ENCODE assay signal across 17 cellular contexts in the genomic region with DNA sequence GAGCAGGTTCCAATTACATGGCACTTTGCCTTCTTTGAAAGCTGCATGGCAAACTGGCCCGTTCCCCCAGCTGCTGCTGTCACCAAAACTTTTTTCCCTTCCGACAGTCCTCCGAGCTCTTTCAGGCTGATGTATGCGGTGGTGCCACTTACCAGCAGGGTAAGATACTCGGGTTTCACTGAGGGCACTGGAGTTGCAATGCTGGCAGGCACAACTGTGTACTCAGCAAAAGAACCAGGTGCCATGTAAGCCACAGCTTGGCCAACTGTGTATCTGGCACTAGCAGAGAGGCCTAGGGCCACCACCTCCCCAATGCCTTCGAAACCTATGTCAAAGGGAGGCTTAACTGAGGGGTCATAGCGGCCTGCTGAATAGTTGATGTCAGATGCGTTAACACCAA. TPM values are rescaled to one million over a fixed set of nuclear protein-coding genes. Genes with fewer than 3 reads are reported as not detected.
DNase-seq lines count a peak whose midpoint lies in the region; ATAC-seq and TF ChIP-seq lines count a peak whose summit lies in the region.
"Had no signal": no experiment of that assay in that cellular context is flagged by ENCODE, and none has a peak within 500 bp of the region (broad histone marks: within the 10 kb centered on the region; RNA-seq: fewer than 3 reads in every experiment).

No MANE protein-coding gene starts in this region.

- no peaks in the 10 kb centered on the region for H3K27me3 ChIP-seq in SJCRH30
- no peaks in the 10 kb centered on the region for H3K27me3 ChIP-seq in stomach smooth muscle (ENCODE audit: control insufficient read depth in 1 of 2, insufficient read depth in 2 of 2, low read length in 2 of 2)
- no peaks in the 10 kb centered on the region for H3K27me3 ChIP-seq in foreskin keratinocyte
- H3K27me3 ChIP-seq: tibial artery had no signal

- ATAC-seq in left lobe of liver (peak; percentile 88), foreskin keratinocyte (no peak)

- H3K36me3 ChIP-seq in SJCRH30 (no peaks in the 10 kb centered on the region), stomach smooth muscle (ENCODE audit: control insufficient read depth in 2 of 2, insufficient read depth in 2 of 2, low read length in 2 of 2) (peaks cover 0 to 12% of the 10 kb centered on the region in 2 donors)
- H3K36me3 ChIP-seq: HAP-1 had no signal

- H3K9me3 ChIP-seq in SJCRH30 (replicated peaks) (no peaks in the 10 kb centered on the region), stomach smooth muscle (ENCODE audit: control insufficient read depth in 2 of 2, low read length in 2 of 2) (no peaks in the 10 kb centered on the region)
- H3K9me3 ChIP-seq: BLaER1 treated with 17β-estradiol and CSF1 and Interleukin-3, amounts not matched to agents 10 nM and 100 nM; HAP-1; tibial artery had no signal

- intact Hi-C loops in head of caudate nucleus (cut with DNase I), result no loop called here

- H3K4me1 ChIP-seq in SJCRH30, result no peaks in the 10 kb centered on the region
- H3K4me1 ChIP-seq in stomach smooth muscle (ENCODE audit: control insufficient read depth, insufficient read depth, low read length), result peaks cover 33% of the 10 kb centered on the region
- peaks cover 6% of the 10 kb centered on the region for H3K4me1 ChIP-seq in foreskin keratinocyte

- H3K27ac ChIP-seq in SJCRH30 (no peak overlapping the region), stomach smooth muscle (ENCODE audit: low read length) (peak overlapping the region; percentile 72), foreskin keratinocyte (no peak overlapping the region)
- H3K27ac ChIP-seq: BLaER1 treated with 17β-estradiol and CSF1 and Interleukin-3, amounts not matched to agents 10 nM and 100 nM; hepatocyte had no signal

- H3K4me3 ChIP-seq in SJCRH30 (no peak overlapping the region), stomach smooth muscle (ENCODE audit: low read length in 2 of 2) (peak overlapping the region; percentile 4 to 36)
- H3K4me3 ChIP-seq: BLaER1 treated with 17β-estradiol and CSF1 and Interleukin-3, amounts not matched to agents 10 nM and 100 nM; HAP-1; hepatocyte; skin epidermis; tibial artery had no signal

- DNase-seq in NCI-H1092 (lab: John Stamatoyannopoulos, UW) (peak; percentile 91), SJCRH30 (peak; percentile 8 to 31), left lobe of liver (ENCODE audit: low spot score) (peak; percentile 64), foreskin keratinocyte (no peak), head of caudate nucleus (no peak), GF-D8 (lab: John Stamatoyannopoulos, UW) (no peak), NCI-H2227 (lab: John Stamatoyannopoulos, UW; ENCODE audit: unreplicated experiment) (no peak)
- DNase-seq: activated naive CD4-positive, alpha-beta T cell treated with Interleukin-2 at 50 U/mL for 16 hours; DMS53; MV-4-11; SHP77 treated with DMSO at 0.1 percent for 48 hours; tibial artery had no signal

- TF ChIP-seq CTCF in foreskin keratinocyte (conservative IDR thresholded peaks at IDR 0.05), result no peak

- peak overlapping the region; percentile 1 to 11 for H3K9ac ChIP-seq in stomach smooth muscle (ENCODE audit: low read length in 2 of 2)
- H3K9ac ChIP-seq: BLaER1 treated with 17β-estradiol and CSF1 and Interleukin-3, amounts not matched to agents 10 nM and 100 nM had no signal

RNA-seq across cellular contexts. Expression of gene PTGR3, which starts 7.0 kb away (rescaled TPM):
- total RNA-seq in SJCRH30 (2014; rRNA removed; shearing (Covaris generic)), result 8.7 and 12.2 TPM in 2 replicates
- total RNA-seq in left lobe of liver, result 25.4 TPM
- 13.9 and 14.4 TPM in 2 replicates for total RNA-seq in foreskin keratinocyte
- 11.8 and 12.5 TPM in 2 replicates for polyA plus RNA-seq in foreskin keratinocyte

RNA-seq across cellular contexts. Expression of gene TSHZ1, which starts 8.7 kb away (rescaled TPM):
- 5.5 and 5.7 TPM in 2 replicates for total RNA-seq in SJCRH30 (2014; rRNA removed; shearing (Covaris generic))
- 12.1 TPM for total RNA-seq in left lobe of liver
- total RNA-seq in foreskin keratinocyte, result 8.2 and 9.2 TPM in 2 replicates
- polyA plus RNA-seq in foreskin keratinocyte, result 2.5 and 2.9 TPM in 2 replicates

Comparison
In these comparisons a context has a peak if more than half of its experiments do, and no peak if none do; other contexts are left out.
1. DNase-seq: peak in NCI-H1092 (single experiment), SJCRH30 (2 of 2) and left lobe of liver (single experiment); none in foreskin keratinocyte (0 of 2), head of caudate nucleus (0 of 42), GF-D8 (single experiment) and NCI-H2227 (single experiment).